1 cellular context compared by ENCODE assay signal in the genomic region with DNA sequence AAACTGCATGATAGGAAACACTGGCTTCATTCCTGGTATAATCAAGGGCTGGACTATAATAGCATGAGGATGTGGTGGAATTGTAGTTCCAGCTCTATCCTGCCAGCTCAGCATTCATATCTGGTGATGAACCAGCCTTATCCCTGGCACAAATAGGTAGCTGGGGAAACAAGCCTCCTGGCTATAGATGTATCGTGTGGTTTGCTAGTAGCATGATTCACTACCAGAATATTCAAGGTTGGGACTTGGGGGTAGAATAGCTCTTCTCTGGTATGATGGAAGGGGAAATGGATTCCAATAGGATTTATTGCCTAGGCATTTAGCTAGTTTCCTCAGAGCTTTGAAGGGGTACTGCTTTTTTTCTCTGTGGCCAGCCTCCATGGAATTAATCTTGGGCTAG.
TF ChIP-seq lines count a peak whose summit lies in the region.

No MANE protein-coding gene starts in this region.

TF ChIP-seq in SK-N-SH, 30 proteins besides CTCF, POLR2A, EP300 and RAD21 (continued from another document):
- TF ChIP-seq, protein P1, sequence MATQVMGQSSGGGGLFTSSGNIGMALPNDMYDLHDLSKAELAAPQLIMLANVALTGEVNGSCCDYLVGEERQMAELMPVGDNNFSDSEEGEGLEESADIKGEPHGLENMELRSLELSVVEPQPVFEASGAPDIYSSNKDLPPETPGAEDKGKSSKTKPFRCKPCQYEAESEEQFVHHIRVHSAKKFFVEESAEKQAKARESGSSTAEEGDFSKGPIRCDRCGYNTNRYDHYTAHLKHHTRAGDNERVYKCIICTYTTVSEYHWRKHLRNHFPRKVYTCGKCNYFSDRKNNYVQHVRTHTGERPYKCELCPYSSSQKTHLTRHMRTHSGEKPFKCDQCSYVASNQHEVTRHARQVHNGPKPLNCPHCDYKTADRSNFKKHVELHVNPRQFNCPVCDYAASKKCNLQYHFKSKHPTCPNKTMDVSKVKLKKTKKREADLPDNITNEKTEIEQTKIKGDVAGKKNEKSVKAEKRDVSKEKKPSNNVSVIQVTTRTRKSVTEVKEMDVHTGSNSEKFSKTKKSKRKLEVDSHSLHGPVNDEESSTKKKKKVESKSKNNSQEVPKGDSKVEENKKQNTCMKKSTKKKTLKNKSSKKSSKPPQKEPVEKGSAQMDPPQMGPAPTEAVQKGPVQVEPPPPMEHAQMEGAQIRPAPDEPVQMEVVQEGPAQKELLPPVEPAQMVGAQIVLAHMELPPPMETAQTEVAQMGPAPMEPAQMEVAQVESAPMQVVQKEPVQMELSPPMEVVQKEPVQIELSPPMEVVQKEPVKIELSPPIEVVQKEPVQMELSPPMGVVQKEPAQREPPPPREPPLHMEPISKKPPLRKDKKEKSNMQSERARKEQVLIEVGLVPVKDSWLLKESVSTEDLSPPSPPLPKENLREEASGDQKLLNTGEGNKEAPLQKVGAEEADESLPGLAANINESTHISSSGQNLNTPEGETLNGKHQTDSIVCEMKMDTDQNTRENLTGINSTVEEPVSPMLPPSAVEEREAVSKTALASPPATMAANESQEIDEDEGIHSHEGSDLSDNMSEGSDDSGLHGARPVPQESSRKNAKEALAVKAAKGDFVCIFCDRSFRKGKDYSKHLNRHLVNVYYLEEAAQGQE (IDR thresholded peaks at IDR 0.05; ENCODE audit: low read depth, low read length) = no peak
- TF ChIP-seq POLR2AphosphoS5 (IDR thresholded peaks at IDR 0.05; ENCODE audit: low read depth, low read length) (peak; percentile 49; the same call in 1 of the 2 replicates), SMC3 (IDR thresholded peaks at IDR 0.05; ENCODE audit: low read depth, low read length) (no peak), MXI1 (IDR thresholded peaks at IDR 0.05; ENCODE audit: low read depth, low read length) (no peak), FOXM1 (IDR thresholded peaks at IDR 0.05; ENCODE audit: low read depth) (peak; percentile 53; the same call in 1 of the 2 replicates), TEAD4 (IDR thresholded peaks at IDR 0.05; ENCODE audit: borderline replicate concordance, insufficient read depth) (peak; percentile 82), RXRA (IDR thresholded peaks at IDR 0.05; ENCODE audit: borderline replicate concordance, low read depth) (peak; percentile 56; the same call in 1 of the 2 replicates), SIN3A (IDR thresholded peaks at IDR 0.05; ENCODE audit: borderline replicate concordance, low read depth, low read length) (no peak), YY1 (IDR thresholded peaks at IDR 0.05; ENCODE audit: low read depth) (peak; percentile 42; the same call in 1 of the 2 replicates), TCF12 (IDR thresholded peaks at IDR 0.05) (peak; percentile 86), MEF2A (IDR thresholded peaks at IDR 0.05; ENCODE audit: borderline replicate concordance, low read depth) (no peak), RFX5 (IDR thresholded peaks at IDR 0.05; ENCODE audit: low read length) (no peak), FOSL2 (IDR thresholded peaks at IDR 0.05; ENCODE audit: borderline replicate concordance, low read depth) (peak; percentile 94)
- TF ChIP-seq, protein P2, sequence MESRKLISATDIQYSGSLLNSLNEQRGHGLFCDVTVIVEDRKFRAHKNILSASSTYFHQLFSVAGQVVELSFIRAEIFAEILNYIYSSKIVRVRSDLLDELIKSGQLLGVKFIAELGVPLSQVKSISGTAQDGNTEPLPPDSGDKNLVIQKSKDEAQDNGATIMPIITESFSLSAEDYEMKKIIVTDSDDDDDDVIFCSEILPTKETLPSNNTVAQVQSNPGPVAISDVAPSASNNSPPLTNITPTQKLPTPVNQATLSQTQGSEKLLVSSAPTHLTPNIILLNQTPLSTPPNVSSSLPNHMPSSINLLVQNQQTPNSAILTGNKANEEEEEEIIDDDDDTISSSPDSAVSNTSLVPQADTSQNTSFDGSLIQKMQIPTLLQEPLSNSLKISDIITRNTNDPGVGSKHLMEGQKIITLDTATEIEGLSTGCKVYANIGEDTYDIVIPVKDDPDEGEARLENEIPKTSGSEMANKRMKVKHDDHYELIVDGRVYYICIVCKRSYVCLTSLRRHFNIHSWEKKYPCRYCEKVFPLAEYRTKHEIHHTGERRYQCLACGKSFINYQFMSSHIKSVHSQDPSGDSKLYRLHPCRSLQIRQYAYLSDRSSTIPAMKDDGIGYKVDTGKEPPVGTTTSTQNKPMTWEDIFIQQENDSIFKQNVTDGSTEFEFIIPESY (IDR thresholded peaks at IDR 0.05; ENCODE audit: borderline replicate concordance, low read depth) = peak; percentile 55; the same call in 1 of the 2 replicates
- TF ChIP-seq, protein P3, sequence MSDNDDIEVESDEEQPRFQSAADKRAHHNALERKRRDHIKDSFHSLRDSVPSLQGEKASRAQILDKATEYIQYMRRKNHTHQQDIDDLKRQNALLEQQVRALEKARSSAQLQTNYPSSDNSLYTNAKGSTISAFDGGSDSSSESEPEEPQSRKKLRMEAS (IDR thresholded peaks at IDR 0.05; ENCODE audit: low read depth) = peak; percentile 68; the same call in 1 of the 2 replicates
